1 cellular context compared by ENCODE assay signal in genomic region chr11:47843354-47844060, GRCh38.
TF ChIP-seq lines count a peak whose summit lies in the region.

No MANE protein-coding gene starts in this region.

TF ChIP-seq in SK-N-SH treated with all-trans-retinoic acid at 6 μM for 48 hours, 23 proteins besides CTCF, POLR2A, EP300 and RAD21 (continued from another document):
- TF ChIP-seq ZNF8 (CRISPR knock-in tag; IDR thresholded peaks at IDR 0.05): no peak
- no peak for TF ChIP-seq ZNF70 (CRISPR knock-in tag; IDR thresholded peaks at IDR 0.05)
- no peak for TF ChIP-seq CSDC2 (CRISPR knock-in tag; IDR thresholded peaks at IDR 0.05)
- no peak for TF ChIP-seq SNAI2 (CRISPR knock-in tag; IDR thresholded peaks at IDR 0.05)
- TF ChIP-seq ZNF565 (CRISPR knock-in tag; conservative IDR thresholded peaks at IDR 0.05; ENCODE audit: low read depth): no peak
- TF ChIP-seq ESRRG (CRISPR knock-in tag; IDR thresholded peaks at IDR 0.05): no peak
